12 cellular contexts compared by ENCODE assay signal in the genomic region with DNA sequence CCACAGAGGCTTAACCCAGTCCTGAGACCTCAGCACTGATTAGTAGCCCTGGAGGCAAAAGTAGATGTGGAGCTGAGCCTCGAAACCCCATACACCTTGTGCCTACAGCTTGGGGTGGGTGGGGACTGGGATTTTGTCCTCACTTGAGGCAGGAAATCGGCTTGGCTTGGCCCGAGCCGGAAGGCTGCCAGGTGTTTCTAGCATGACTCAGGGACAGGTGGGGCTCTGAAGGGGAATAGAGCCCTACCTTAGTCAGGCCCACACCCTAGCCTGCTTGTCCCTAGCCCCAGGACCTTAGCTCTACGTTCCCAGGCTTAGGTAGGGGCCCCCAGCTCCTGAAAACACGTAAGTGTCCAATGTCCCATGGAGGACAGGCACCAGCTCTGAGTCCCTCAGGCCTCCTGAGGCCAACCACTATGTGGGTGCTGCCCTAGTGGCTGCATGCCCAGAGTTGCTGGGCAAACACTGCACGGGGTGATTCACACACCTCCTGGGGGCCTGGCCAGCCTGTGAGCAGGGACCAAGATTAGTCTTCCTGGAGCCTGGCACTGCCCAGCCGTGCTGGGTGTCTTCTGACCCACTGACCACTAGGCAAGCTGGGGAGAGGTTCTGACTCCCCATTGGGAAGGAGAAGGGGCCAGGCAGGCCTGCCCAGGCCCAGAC. TPM values are rescaled to one million over a fixed set of nuclear protein-coding genes. Genes with fewer than 3 reads are reported as not detected.
DNase-seq lines count a peak whose midpoint lies in the region; ATAC-seq and TF ChIP-seq lines count a peak whose summit lies in the region.
"Had no signal": no experiment of that assay in that cellular context is flagged by ENCODE, and none has a peak within 500 bp of the region (broad histone marks: within the 10 kb centered on the region; RNA-seq: fewer than 3 reads in every experiment).

No MANE protein-coding gene starts in this region.

- CTCF ChIA-PET in Calu3 (lab: Charles Lee) = interaction anchor here (0.6 to 3.0 kb wide), 14 partner anchors 13 to 114 kb away, joined by 3 to 15 read pairs (median 4); partner anchors contain the start of genes INKA1, IP6K1, MON1A and RBM6

- no peaks in the 10 kb centered on the region for H3K27me3 Mint-ChIP-seq in Calu3 (ENCODE audit: unreplicated experiment)

- H3K27me3 ChIP-seq in osteoblast (ENCODE audit: insufficient read depth, low read length) = no peaks in the 10 kb centered on the region

- no TSS peak for BruUV-seq in Calu3 (replicated peaks; lab: Mats Ljungman, UMichigan)

- peak overlapping the region; percentile 87 for H3K4me3 Mint-ChIP-seq in Calu3 (ENCODE audit: low read depth, unreplicated experiment)

- no peaks in the 10 kb centered on the region for H4K20me1 ChIP-seq in osteoblast (ENCODE audit: insufficient read depth, low read length)

- H3K4me3 ChIP-seq in epithelial cell of esophagus (ENCODE audit: low read length) (peak overlapping the region; percentile 11), osteoblast (ENCODE audit: insufficient read depth, low read length) (no peak overlapping the region)

- no peaks in the 10 kb centered on the region for H3K36me3 ChIP-seq in osteoblast (ENCODE audit: insufficient read depth, low read length)

- no peaks in the 10 kb centered on the region for H3K79me2 ChIP-seq in osteoblast (ENCODE audit: insufficient read depth, low read length)

- intact Hi-C loops in Calu3 (cut with micrococcal nuclease; ENCODE audit: unreplicated experiment) (loop anchor here (2.0 kb wide), 1 partner anchor 44 kb away; the partner anchor contains the start of gene TRAIP), sciatic nerve (cut with DNase I) (no loop called here)

- ATAC-seq in sciatic nerve (no peak), HG03565 (IDR thresholded peaks at IDR 0.05; ENCODE audit: unreplicated experiment) (no peak)

- no peak overlapping the region for H3K27ac ChIP-seq in osteoblast (ENCODE audit: low read depth, low read length)

- H3K4me1 ChIP-seq in osteoblast (ENCODE audit: insufficient read depth, low read length) = peaks cover 11% of the 10 kb centered on the region

- peaks cover 3% of the 10 kb centered on the region for H3K4me1 Mint-ChIP-seq in Calu3 (ENCODE audit: low read depth, unreplicated experiment)

- H3K36me3 Mint-ChIP-seq in Calu3 (ENCODE audit: insufficient read depth, unreplicated experiment) = peaks cover 62% of the 10 kb centered on the region

- no peak overlapping the region for H2AFZ ChIP-seq in osteoblast (ENCODE audit: low read length)

- peak; percentile 92 for DNase-seq in Calu3
- DNase-seq in NCI-H460 (ENCODE audit: extremely low read depth, low read depth) = peak; percentile 27
- peak; percentile 98 for DNase-seq in epithelial cell of esophagus (ENCODE audit: low read depth)
- peak; percentile 99 for DNase-seq in osteoblast (ENCODE audit: insufficient read length, low spot score, missing footprints)
- DNase-seq in NCI-H82 (lab: John Stamatoyannopoulos, UW) = no peak
- DNase-seq in GM19240 (ENCODE audit: insufficient read length, low spot score) = no peak
- DNase-seq in sciatic nerve (ENCODE audit: low spot score) = no peak
- DNase-seq: activated T-cell treated with anti-CD3 and anti-CD28 coated beads, Interleukin-2, amount 50 U/mL, for 1 hour; NCI-H446 treated with DMSO at 0.1 percent for 48 hours; retina had no signal

- H3K9me3 Mint-ChIP-seq in Calu3 (ENCODE audit: low read depth, unreplicated experiment) = no peaks in the 10 kb centered on the region

- H3K4me2 ChIP-seq in osteoblast (ENCODE audit: insufficient read depth, low read length) = no peak overlapping the region

- H3K27ac Mint-ChIP-seq in Calu3 (ENCODE audit: unreplicated experiment) = peak overlapping the region; percentile 96

- TF ChIP-seq CTCF in Calu3 (IDR thresholded peaks at IDR 0.05; ENCODE audit: unreplicated experiment) (no peak), epithelial cell of esophagus (IDR thresholded peaks at IDR 0.05; ENCODE audit: insufficient read depth, low read depth, low read length, missing control alignments) (no peak), osteoblast (IDR thresholded peaks at IDR 0.05; ENCODE audit: extremely low read depth, low read depth, low read length) (no peak)

- H3K9me3 ChIP-seq in osteoblast (ENCODE audit: low read depth, low read length) = no peaks in the 10 kb centered on the region

RNA-seq across cellular contexts. Expression of gene MST1R, which starts 3.1 kb away (rescaled TPM):
- total RNA-seq in Calu3 (2022) = 169 and 218 TPM in 2 replicates
- 0.69 and 0.82 TPM in 2 replicates for total RNA-seq in NCI-H460 (2014; rRNA removed; shearing (Covaris generic))
- 4.8 and 8.4 TPM in 2 replicates for polyA plus RNA-seq in NCI-H460 (2014; cell fraction: nucleus; rRNA removed)
- 0.72 and 1.8 TPM in 2 replicates for total RNA-seq in osteoblast
- total RNA-seq in sciatic nerve = 2.7 TPM

RNA-seq across cellular contexts. Expression of gene MON1A, which starts 29.0 kb away (rescaled TPM):
- total RNA-seq in Calu3 (2022) (8.4 and 10.6 TPM in 2 replicates), osteoblast (13.0 and 14.1 TPM in 2 replicates), sciatic nerve (9.2 TPM)
- 8.9 and 10.8 TPM in 2 replicates for total RNA-seq in NCI-H460 (2014; rRNA removed; shearing (Covaris generic))
- polyA plus RNA-seq in NCI-H460 (2014; cell fraction: nucleus; rRNA removed) = 11.7 and 15.6 TPM in 2 replicates

RNA-seq across cellular contexts. Expression of gene CAMKV, which starts 30.9 kb away (rescaled TPM):
- 0.38 and 0.83 TPM in 2 replicates for total RNA-seq in Calu3 (2022)
- total RNA-seq in NCI-H460 (2014; rRNA removed; shearing (Covaris generic)) = 0.26 TPM in 1 of 2 replicates, not detected in the other
- 0.18 and 0.47 TPM in 2 replicates for polyA plus RNA-seq in NCI-H460 (2014; cell fraction: nucleus; rRNA removed)
- not detected in 2 replicates for total RNA-seq in osteoblast
- not detected for total RNA-seq in sciatic nerve
- total RNA-seq: fibroblast of villous mesenchyme had no signal

RNA-seq across cellular contexts. Expression of gene RBM6, which starts 39.3 kb away (rescaled TPM):
- 69.6 and 72.1 TPM in 2 replicates for total RNA-seq in Calu3 (2022)
- total RNA-seq in NCI-H460 (2014; rRNA removed; shearing (Covaris generic)) = 24.6 and 33.8 TPM in 2 replicates
- polyA plus RNA-seq in NCI-H460 (2014; cell fraction: nucleus; rRNA removed) = 120 and 124 TPM in 2 replicates
- total RNA-seq in osteoblast = 50.7 and 55.1 TPM in 2 replicates
- 148 TPM for total RNA-seq in sciatic nerve

RNA-seq across cellular contexts. Expression of gene TRAIP, which starts 44.3 kb away (rescaled TPM):
- total RNA-seq in Calu3 (2022) = 28.2 and 29.7 TPM in 2 replicates
- 5.3 and 5.7 TPM in 2 replicates for total RNA-seq in NCI-H460 (2014; rRNA removed; shearing (Covaris generic))
- polyA plus RNA-seq in NCI-H460 (2014; cell fraction: nucleus; rRNA removed) = 32.3 and 37.0 TPM in 2 replicates
- total RNA-seq in osteoblast = 1.4 and 2.4 TPM in 2 replicates
- total RNA-seq in sciatic nerve = 4.2 TPM

Comparison
In these comparisons a context has a peak if more than half of its experiments do, and no peak if none do; other contexts are left out.
1. DNase-seq: peak in Calu3 (single experiment), NCI-H460 (single experiment), epithelial cell of esophagus (single experiment) and osteoblast (single experiment); none in NCI-H82 (single experiment), GM19240 (single experiment) and sciatic nerve (single experiment).
2. RNA of gene MST1R, which starts 3.1 kb away (total RNA-seq): 169 to 218 TPM in Calu3; 2.7 TPM in sciatic nerve (single experiment), 0.69 to 0.82 TPM in NCI-H460 and 0.72 to 1.8 TPM in osteoblast; every median in the first group is over 10 times any median in the second.